8 cellular contexts compared by ENCODE assay signal in genomic region chr16:67164599-67165061, GRCh38. TPM values are rescaled to one million over a fixed set of nuclear protein-coding genes. Genes with fewer than 3 reads are reported as not detected.
DNase-seq lines count a peak whose midpoint lies in the region; ATAC-seq and TF ChIP-seq lines count a peak whose summit lies in the region.

HSF4 (plus strand) TSS chr16:67164745; CDS start chr16:67164812, 67 bp downstream.

- no peak for TF ChIP-seq RAD21 in IMR-90 (IDR thresholded peaks at IDR 0.05; ENCODE audit: low read length)

- H4K5ac ChIP-seq in IMR-90 (ENCODE audit: low read depth, low read length) = no peak within 1 kb of the TSS; the same call in 1 of the 2 replicates

- no peak for TF ChIP-seq POLR2A in IMR-90 (IDR thresholded peaks at IDR 0.05; ENCODE audit: low read depth, low read length)

- intact Hi-C loops in IMR-90 (cut with micrococcal nuclease) = no loop called here
- intact Hi-C loops in left lung (cut with DNase I) = no loop called here

- in situ Hi-C loops in IMR-90 (cut with MboI; ENCODE audit: low sequenced_read_pairs) = no loop called here
- in situ Hi-C loops in KBM-7 (cut with MboI; ENCODE audit: low pct_unique_long_range_greater_than_20kb, low sequenced_read_pairs) = no loop called here

- no peak within 1 kb of the TSS for H4K8ac ChIP-seq in IMR-90 (ENCODE audit: low read depth in 2 of 2, low read length in 2 of 2)

- BruUV-seq in IMR-90 (replicated peaks; lab: Mats Ljungman, UMichigan) = no TSS peak

- 0% methylated on average over 5 of the region's 41 CpGs; no CpG with 5 or more reads in 1 of the 2 experiments for WGBS in IMR-90 (ENCODE audit: extremely low coverage in 2 of 2, insufficient read length in 1 of 2), 2 experiments

- no peak within 1 kb of the TSS for H2BK5ac ChIP-seq in IMR-90 (ENCODE audit: low read depth, low read length, poor library complexity, severe bottlenecking)

- peaks cover 7% of the 10 kb centered on the region; the same call in 1 of the 2 replicates for H3K9me1 ChIP-seq in IMR-90 (ENCODE audit: insufficient read depth, low read length)

- peak within 1 kb of the TSS; percentile 11 for H2AK9ac ChIP-seq in IMR-90 (replicated peaks; ENCODE audit: low read depth, low read length, poor library complexity)

- H3K14ac ChIP-seq in IMR-90 (replicated peaks; ENCODE audit: low read depth, low read length) = no peak within 1 kb of the TSS

- no peak within 1 kb of the TSS for H2BK120ac ChIP-seq in IMR-90 (ENCODE audit: low read depth, low read length)

- H3K9ac ChIP-seq in IMR-90 (ENCODE audit: low read depth, low read length) = no peak within 1 kb of the TSS

- DNase-seq in IMR-90 = no peak
- DNase-seq in cardiac fibroblast (ENCODE audit: low read depth in 2 of 2) = peak; percentile 18 to 54
- peak in 1 of 2 donors; percentile 89 for DNase-seq in left lung
- no peak for DNase-seq in KBM-7

- no peaks in the 10 kb centered on the region for H4K20me1 ChIP-seq in IMR-90 (ENCODE audit: insufficient read depth, low read length)

- no peak within 1 kb of the TSS for H2BK20ac ChIP-seq in IMR-90 (ENCODE audit: low read depth, low read length)

- no peak within 1 kb of the TSS for H3K23ac ChIP-seq in IMR-90 (ENCODE audit: low read depth, low read length)

- H3K4me3 ChIP-seq in IMR-90 (ENCODE audit: insufficient read depth, low read depth, low read length) (no peak within 1 kb of the TSS), cardiac fibroblast (replicated peaks in 1 of 2; ENCODE audit: low read depth in 2 of 2, low read length in 2 of 2) (peak within 1 kb of the TSS; percentile 5 to 28), left lung (peak within 1 kb of the TSS; percentile 24)

- no peak within 1 kb of the TSS; the same call in 1 of the 2 replicates for H2AK5ac ChIP-seq in IMR-90 (ENCODE audit: low read depth, low read length)

- H3K4me2 ChIP-seq in IMR-90 (ENCODE audit: low read depth, low read length) = peak within 1 kb of the TSS; percentile 9; the same call in 1 of the 2 replicates

- H2AFZ ChIP-seq in IMR-90 (replicated peaks; ENCODE audit: low read length, poor library complexity) = peak within 1 kb of the TSS; percentile 83

- no peak within 1 kb of the TSS for H4K91ac ChIP-seq in IMR-90 (ENCODE audit: insufficient read depth, low read depth, low read length)

- H2BK15ac ChIP-seq in IMR-90 (ENCODE audit: low read depth, low read length) = no peak within 1 kb of the TSS

- H3K4ac ChIP-seq in IMR-90 (ENCODE audit: low read depth, low read length) = no peak within 1 kb of the TSS

- H3K27ac ChIP-seq in C4-2B = peak within 1 kb of the TSS; percentile 62
- no peak within 1 kb of the TSS for H3K27ac ChIP-seq in IMR-90 (ENCODE audit: insufficient read depth, low read length)
- no peak within 1 kb of the TSS for H3K27ac ChIP-seq in left lung

- POLR2A ChIA-PET in IMR-90 (lab: Charles Lee; ENCODE audit: unreplicated experiment) = no interaction called here

- no peaks in the 10 kb centered on the region for H3K9me3 ChIP-seq in IMR-90 (ENCODE audit: control insufficient read depth, insufficient read depth, low read length)
- H3K9me3 ChIP-seq in left lung = no peaks in the 10 kb centered on the region

- no peak within 1 kb of the TSS for H3K18ac ChIP-seq in IMR-90 (ENCODE audit: low read depth, low read length)

- H3K4me1 ChIP-seq in IMR-90 (ENCODE audit: control insufficient read depth, insufficient read depth, low read length) (peaks cover 24% of the 10 kb centered on the region), left lung (peaks cover 43 to 58% of the 10 kb centered on the region in 2 donors)

- dilution Hi-C loops in IMR-90 (cut with HindIII; ENCODE audit: low sequenced_read_pairs, unreplicated experiment) = no loop called here

- TF ChIP-seq CTCF in C4-2B (conservative IDR thresholded peaks at IDR 0.05) (no peak), IMR-90 (conservative IDR thresholded peaks at IDR 0.05; ENCODE audit: low read depth, low read length) (no peak), cardiac fibroblast (IDR thresholded peaks at IDR 0.05; ENCODE audit: low read depth, low read length) (no peak), left lung (IDR thresholded peaks at IDR 0.05) (no peak), subcutaneous adipose tissue (IDR thresholded peaks at IDR 0.05; ENCODE audit: low read depth) (no peak)

- ATAC-seq in IMR-90 (ENCODE audit: low read depth) (0 out of 2 replicates have a peak, but pooled peaks have one; percentile 1), left lung (peak; percentile 55), GM21723 (IDR thresholded peaks at IDR 0.05; ENCODE audit: unreplicated experiment) (no peak), GM18517 (IDR thresholded peaks at IDR 0.05; ENCODE audit: unreplicated experiment) (no peak)

- CTCF ChIA-PET in IMR-90 (lab: Yijun Ruan, JAX) = interaction anchor here (0.9 kb wide), 1 partner anchor 9 kb away, joined by 3 read pairs; no protein-coding TSS in a partner anchor

- H3K36me3 ChIP-seq in IMR-90 (ENCODE audit: control insufficient read depth, insufficient read depth, low read length) (peaks cover 3% of the 10 kb centered on the region; the same call in 1 of the 2 replicates), left lung (no peaks in the 10 kb centered on the region)

- peaks cover 0 to 17% of the 10 kb centered on the region in 2 experiments; a peak in 2 of 4 replicates for H3K79me1 ChIP-seq in IMR-90 (ENCODE audit: low read depth in 1 of 2, low read length in 2 of 2)

- H3K56ac ChIP-seq in IMR-90 (ENCODE audit: extremely low read depth, insufficient read depth, low read length) = no peak within 1 kb of the TSS

- H3K27me3 ChIP-seq in IMR-90 (ENCODE audit: control insufficient read depth, insufficient read depth, low read length) (peaks cover 24% of the 10 kb centered on the region; the same call in 1 of the 2 replicates), left lung (peaks cover 25 to 85% of the 10 kb centered on the region in 2 donors)

TF ChIP-seq in IMR-90, 13 proteins besides CTCF, POLR2A, EP300 and RAD21:
- TF ChIP-seq CEBPB (IDR thresholded peaks at IDR 0.05; ENCODE audit: low read depth, low read length) = no peak
- no peak for TF ChIP-seq RCOR1 (IDR thresholded peaks at IDR 0.05; ENCODE audit: insufficient replicate concordance, low read length)
- TF ChIP-seq USF2 (IDR thresholded peaks at IDR 0.05; ENCODE audit: low read depth, low read length) = no peak
- TF ChIP-seq FOS (IDR thresholded peaks at IDR 0.05; ENCODE audit: low read depth, low read length) = no peak
- no peak for TF ChIP-seq CHD1 (IDR thresholded peaks at IDR 0.05; ENCODE audit: low read depth, low read length)
- no peak for TF ChIP-seq NFE2L2 (IDR thresholded peaks at IDR 0.05; ENCODE audit: low read depth, low read length)

RNA-seq across cellular contexts. Expression of gene HSF4, which starts in this region (rescaled TPM):
- total RNA-seq in IMR-90 (2012; rRNA removed) = 0.54 and 0.83 TPM in 2 replicates
- polyA plus RNA-seq in IMR-90 (2012; rRNA removed) = 6.7 and 7.5 TPM in 2 replicates
- polyA plus RNA-seq in IMR-90 (2012; cell fraction: cytosol; rRNA removed) = 0.50 and 2.0 TPM in 2 replicates
- 125 and 166 TPM in 2 replicates for polyA plus RNA-seq in IMR-90 (2012; cell fraction: nucleus; rRNA removed; ENCODE audit: low replicate concordance)
- total RNA-seq in left lung = 10 to 100 TPM; 28.1 to 38.2 TPM
- 10 to 100 TPM; 17.3 to 44.3 (median 35.1) TPM for total RNA-seq in subcutaneous adipose tissue

Comparison
In these comparisons a context has a peak if more than half of its experiments do, and no peak if none do; other contexts are left out.
1. RNA of gene HSF4 (total RNA-seq): 17.3 to 44.3 TPM in subcutaneous adipose tissue and 28.1 to 38.2 TPM in left lung; 0.54 to 0.83 TPM in IMR-90; every median in the first group is over 10 times any median in the second.
2. ATAC-seq: peak in IMR-90 (single experiment) and left lung (single experiment); none in GM21723 (single experiment) and GM18517 (single experiment).
3. DNase-seq: peak in cardiac fibroblast (2 of 2); none in IMR-90 (single experiment) and KBM-7 (single experiment).